9 cellular contexts compared by ENCODE assay signal in the genomic region with DNA sequence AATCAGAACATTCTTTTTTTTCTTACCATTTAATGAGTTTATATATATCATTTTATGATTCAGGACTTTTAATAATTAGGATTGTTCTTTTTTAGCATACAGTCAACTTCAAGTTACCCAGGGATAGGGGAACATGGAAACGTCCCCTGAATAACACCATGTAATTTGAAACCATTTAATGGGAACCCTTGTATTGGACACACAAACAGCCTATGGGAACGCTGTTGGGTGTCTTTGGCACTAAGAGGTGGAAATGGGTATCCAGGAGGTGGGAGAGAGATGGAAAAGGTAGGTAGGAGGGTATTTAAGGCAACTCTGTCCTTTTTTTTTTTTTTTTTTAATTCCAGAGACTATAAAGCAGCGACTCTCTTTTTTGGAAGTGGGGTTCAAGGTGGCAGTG. TPM values are rescaled to one million over a fixed set of nuclear protein-coding genes. Genes with fewer than 3 reads are reported as not detected.
DNase-seq lines count a peak whose midpoint lies in the region; ATAC-seq and TF ChIP-seq lines count a peak whose summit lies in the region.
"Had no signal": no experiment of that assay in that cellular context is flagged by ENCODE, and none has a peak within 500 bp of the region (broad histone marks: within the 10 kb centered on the region; RNA-seq: fewer than 3 reads in every experiment).

No MANE protein-coding gene starts in this region.

- no peaks in the 10 kb centered on the region for H3K9me3 Mint-ChIP-seq in activated CD4-positive, alpha-beta memory T cell treated with anti-CD3 and anti-CD28 coated beads, Interleukin-2, amount 10 ng/mL, durations not matched to agents 7 days and 5 days
- no peaks in the 10 kb centered on the region for H3K9me3 Mint-ChIP-seq in activated CD4-positive, alpha-beta memory T cell treated with anti-CD3 and anti-CD28 coated beads for 36 hours
- no peaks in the 10 kb centered on the region for H3K9me3 Mint-ChIP-seq in effector memory CD8-positive, alpha-beta T cell

- DNase-seq in activated CD4-positive, alpha-beta memory T cell treated with anti-CD3 and anti-CD28 coated beads, Interleukin-2, amount 10 ng/mL, durations not matched to agents 7 days and 5 days, result no peak
- no peak for DNase-seq in activated CD4-positive, alpha-beta memory T cell treated with anti-CD3 and anti-CD28 coated beads for 36 hours
- DNase-seq in islet precursor cell, result no peak
- DNase-seq in effector memory CD8-positive, alpha-beta T cell, result no peak
- DNase-seq: stimulated activated naive CD4-positive, alpha-beta T cell treated with Interleukin-2 at 50 U/mL for 16 hours had no signal

- peak overlapping the region; percentile 77 for H3K4me2 ChIP-seq in OCI-LY1 (ENCODE audit: low read length)

- no peak overlapping the region for H3K27ac ChIP-seq in OCI-LY1 (ENCODE audit: low read depth, low read length, poor library complexity, severe bottlenecking)
- H3K27ac ChIP-seq in skeletal muscle tissue (ENCODE audit: low read depth, low read length), result peak overlapping the region; percentile 7

- H3F3A ChIP-seq in OCI-LY1 (ENCODE audit: insufficient read depth, low read length), result 0 out of 2 replicates have a peak, but pooled peaks cover 1% of the 10 kb centered on the region

- peak overlapping the region; percentile 39 for H3K4me3 Mint-ChIP-seq in activated CD4-positive, alpha-beta memory T cell treated with anti-CD3 and anti-CD28 coated beads, Interleukin-2, amount 10 ng/mL, durations not matched to agents 7 days and 5 days
- H3K4me3 Mint-ChIP-seq in activated CD4-positive, alpha-beta memory T cell treated with anti-CD3 and anti-CD28 coated beads for 36 hours, result no peak overlapping the region
- peak overlapping the region in 1 of 2 donors; percentile 93 for H3K4me3 Mint-ChIP-seq in effector memory CD8-positive, alpha-beta T cell

- intact Hi-C loops in activated CD4-positive, alpha-beta memory T cell treated with anti-CD3 and anti-CD28 coated beads for 36 hours (cut with micrococcal nuclease), result no loop called here

- H3K36me3 ChIP-seq in OCI-LY1 (ENCODE audit: insufficient read depth, low read length) (peaks cover 49% of the 10 kb centered on the region), endocrine pancreas (ENCODE audit: control insufficient read depth, insufficient read depth, low read length) (no peaks in the 10 kb centered on the region), skeletal muscle tissue (ENCODE audit: control insufficient read depth in 3 of 3, insufficient read depth in 3 of 3, low read length in 3 of 3) (peaks cover 3 to 14% (median 3%) of the 10 kb centered on the region in 3 donors)

- POLR2A ChIA-PET in activated CD4-positive, alpha-beta memory T cell treated with anti-CD3 and anti-CD28 coated beads, Interleukin-2, amount 10 ng/mL, durations not matched to agents 7 days and 5 days (lab: Charles Lee), result no interaction called here
- POLR2A ChIA-PET in activated CD4-positive, alpha-beta memory T cell treated with anti-CD3 and anti-CD28 coated beads for 36 hours (lab: Charles Lee), result no interaction called here

- H3K27me3 Mint-ChIP-seq in activated CD4-positive, alpha-beta memory T cell treated with anti-CD3 and anti-CD28 coated beads, Interleukin-2, amount 10 ng/mL, durations not matched to agents 7 days and 5 days, result no peaks in the 10 kb centered on the region
- H3K27me3 Mint-ChIP-seq in activated CD4-positive, alpha-beta memory T cell treated with anti-CD3 and anti-CD28 coated beads for 36 hours, result no peaks in the 10 kb centered on the region
- H3K27me3 Mint-ChIP-seq in effector memory CD8-positive, alpha-beta T cell, result no peaks in the 10 kb centered on the region

- TF ChIP-seq CTCF in OCI-LY1 (IDR thresholded peaks at IDR 0.05; ENCODE audit: low read length), result no peak

- peaks cover 69% of the 10 kb centered on the region for H3K79me2 ChIP-seq in OCI-LY1 (ENCODE audit: insufficient read depth, low read length)

- H3K36me3 Mint-ChIP-seq in activated CD4-positive, alpha-beta memory T cell treated with anti-CD3 and anti-CD28 coated beads, Interleukin-2, amount 10 ng/mL, durations not matched to agents 7 days and 5 days (ENCODE audit: low read depth), result peaks cover 44% of the 10 kb centered on the region
- H3K36me3 Mint-ChIP-seq in activated CD4-positive, alpha-beta memory T cell treated with anti-CD3 and anti-CD28 coated beads for 36 hours, result peaks cover 42% of the 10 kb centered on the region
- peaks cover 45% of the 10 kb centered on the region for H3K36me3 Mint-ChIP-seq in effector memory CD8-positive, alpha-beta T cell (ENCODE audit: insufficient read depth)

- H3K4me3 ChIP-seq in OCI-LY1 (ENCODE audit: low read depth, low read length, poor library complexity, severe bottlenecking) (peak overlapping the region; percentile 89), endocrine pancreas (ENCODE audit: control insufficient read depth, insufficient read depth, low read length) (peak overlapping the region; percentile 97), skeletal muscle tissue (ENCODE audit: low read length in 3 of 3) (no peak overlapping the region)

- H3K4me1 ChIP-seq in OCI-LY1 (ENCODE audit: insufficient read depth, low read length, severe bottlenecking) (peaks cover 33% of the 10 kb centered on the region), endocrine pancreas (ENCODE audit: control insufficient read depth, insufficient read depth, low read length) (peaks cover 20% of the 10 kb centered on the region), skeletal muscle tissue (ENCODE audit: control insufficient read depth in 3 of 3, insufficient read depth in 3 of 3, low read length in 3 of 3) (peaks cover 17 to 21% (median 17%) of the 10 kb centered on the region in 3 donors)

- H3K9ac ChIP-seq in OCI-LY1 (ENCODE audit: low read length), result peak overlapping the region; percentile 96
- no peak overlapping the region for H3K9ac ChIP-seq in endocrine pancreas (ENCODE audit: control insufficient read depth, insufficient read depth, low read length)
- no peak overlapping the region for H3K9ac ChIP-seq in skeletal muscle tissue (ENCODE audit: low read depth in 1 of 3, low read length in 3 of 3)

- H3K9me3 ChIP-seq in OCI-LY1 (ENCODE audit: low read length), result no peaks in the 10 kb centered on the region
- no peaks in the 10 kb centered on the region for H3K9me3 ChIP-seq in endocrine pancreas (ENCODE audit: control insufficient read depth, low read length)
- H3K9me3 ChIP-seq in skeletal muscle tissue (ENCODE audit: control insufficient read depth in 3 of 3, low read length in 3 of 3), result no peaks in the 10 kb centered on the region

- no peak for ATAC-seq in effector memory CD8-positive, alpha-beta T cell (replicated peaks)
- no peak for ATAC-seq in HG03378 (IDR thresholded peaks at IDR 0.05; ENCODE audit: unreplicated experiment)

- H3K4me1 Mint-ChIP-seq in activated CD4-positive, alpha-beta memory T cell treated with anti-CD3 and anti-CD28 coated beads, Interleukin-2, amount 10 ng/mL, durations not matched to agents 7 days and 5 days, result peaks cover 54% of the 10 kb centered on the region
- peaks cover 56% of the 10 kb centered on the region for H3K4me1 Mint-ChIP-seq in activated CD4-positive, alpha-beta memory T cell treated with anti-CD3 and anti-CD28 coated beads for 36 hours (ENCODE audit: low read depth)
- H3K4me1 Mint-ChIP-seq in effector memory CD8-positive, alpha-beta T cell (ENCODE audit: low read depth in 2 of 2), result peaks cover 29 to 43% of the 10 kb centered on the region in 2 donors

- H4K20me1 ChIP-seq in OCI-LY1 (ENCODE audit: insufficient read depth, low read length), result peaks cover 8% of the 10 kb centered on the region

- H2AFZ ChIP-seq in OCI-LY1 (ENCODE audit: low read length), result no peak overlapping the region

- no peak overlapping the region for H3K27ac Mint-ChIP-seq in activated CD4-positive, alpha-beta memory T cell treated with anti-CD3 and anti-CD28 coated beads, Interleukin-2, amount 10 ng/mL, durations not matched to agents 7 days and 5 days
- no peak overlapping the region for H3K27ac Mint-ChIP-seq in activated CD4-positive, alpha-beta memory T cell treated with anti-CD3 and anti-CD28 coated beads for 36 hours
- peak overlapping the region in 1 of 2 donors; percentile 15 for H3K27ac Mint-ChIP-seq in effector memory CD8-positive, alpha-beta T cell

- no peaks in the 10 kb centered on the region for H3K9me2 ChIP-seq in OCI-LY1 (ENCODE audit: low read depth, low read length)

- H3K27me3 ChIP-seq in OCI-LY1 (ENCODE audit: insufficient read depth, low read length), result no peaks in the 10 kb centered on the region
- H3K27me3 ChIP-seq in endocrine pancreas (ENCODE audit: control insufficient read depth, insufficient read depth, low read length), result no peaks in the 10 kb centered on the region
- H3K27me3 ChIP-seq in skeletal muscle tissue (ENCODE audit: control insufficient read depth in 3 of 3, insufficient read depth in 3 of 3, low read length in 3 of 3), result no peaks in the 10 kb centered on the region

- CTCF ChIA-PET in activated CD4-positive, alpha-beta memory T cell treated with anti-CD3 and anti-CD28 coated beads, Interleukin-2, amount 10 ng/mL, durations not matched to agents 7 days and 5 days (lab: Charles Lee), result no interaction called here
- CTCF ChIA-PET in activated CD4-positive, alpha-beta memory T cell treated with anti-CD3 and anti-CD28 coated beads for 36 hours (lab: Charles Lee), result no interaction called here

RNA-seq across cellular contexts. Expression of a gene that starts 2.6 kb away (rescaled TPM):
- total RNA-seq in activated CD4-positive, alpha-beta memory T cell treated with anti-CD3 and anti-CD28 coated beads, Interleukin-2, amount 10 ng/mL, durations not matched to agents 7 days and 5 days, result 100 to 1,000 TPM; 106 to 110 TPM
- total RNA-seq in activated CD4-positive, alpha-beta memory T cell treated with anti-CD3 and anti-CD28 coated beads for 36 hours, result 100 to 1,000 TPM; 105 to 114 TPM
- 32.9 TPM for total RNA-seq in skeletal muscle tissue

RNA-seq across cellular contexts. Expression of a gene that starts 21.2 kb away (rescaled TPM):
- 1 to 10 TPM; 9.9 TPM for total RNA-seq in activated CD4-positive, alpha-beta memory T cell treated with anti-CD3 and anti-CD28 coated beads, Interleukin-2, amount 10 ng/mL, durations not matched to agents 7 days and 5 days
- total RNA-seq in activated CD4-positive, alpha-beta memory T cell treated with anti-CD3 and anti-CD28 coated beads for 36 hours, result 1 to 10 TPM; 4.4 to 5.0 TPM
- 48.0 TPM for total RNA-seq in skeletal muscle tissue

Comparison
In these comparisons a context has a peak if more than half of its experiments do, and no peak if none do; other contexts are left out.
1. H3K4me3 ChIP-seq: peak in OCI-LY1 (single experiment) and endocrine pancreas (single experiment); none in skeletal muscle tissue (0 of 3).